In the genomic region with DNA sequence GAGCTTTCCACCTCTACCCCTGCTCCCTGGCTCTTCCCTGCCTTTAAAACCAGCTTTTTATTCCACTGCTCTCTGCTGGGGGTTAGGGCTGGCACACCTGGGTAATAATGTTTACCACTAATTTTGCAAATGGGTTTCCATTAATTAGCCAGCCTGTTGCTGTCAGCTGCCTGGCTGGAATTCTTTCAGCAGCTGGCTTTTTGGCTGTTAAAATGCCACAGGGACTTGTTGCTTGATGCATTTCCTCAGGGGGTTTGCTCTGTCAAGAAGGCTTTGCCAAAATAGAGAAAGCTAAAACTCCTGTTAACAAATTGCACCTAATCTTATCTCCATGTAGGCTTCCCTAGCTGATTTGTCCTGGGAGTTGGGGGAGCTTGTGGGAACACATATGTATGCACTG, we compare ENCODE assay signal across 15 cellular contexts.
DNase-seq lines count a peak whose midpoint lies in the region; ATAC-seq lines count a peak whose summit lies in the region.
"Had no signal": no experiment of that assay in that cellular context is flagged by ENCODE, and none has a peak within 500 bp of the region (broad histone marks: within the 10 kb centered on the region; RNA-seq: fewer than 3 reads in every experiment).

No MANE protein-coding gene starts in this region.

- no peaks in the 10 kb centered on the region for H4K20me1 ChIP-seq in BLaER1

- H3K4me2 ChIP-seq in BLaER1, result 0 out of 2 replicates have a peak overlapping the region, but pooled peaks have one; percentile 5

- peaks cover 7% of the 10 kb centered on the region; the same call in 1 of the 2 replicates for H3K4me1 ChIP-seq in BLaER1

- H3K9ac ChIP-seq in BLaER1, result no peak overlapping the region

- 0 out of 2 replicates have a peak, but pooled peaks cover 5% of the 10 kb centered on the region for H3K9me3 ChIP-seq in BLaER1

- peak; percentile 91 for DNase-seq in NCI-H1105 (lab: John Stamatoyannopoulos, UW)
- DNase-seq in NCI-H2081 (lab: John Stamatoyannopoulos, UW), result peak; percentile 76 to 93
- peak; percentile 77 for DNase-seq in NCI-H748 treated with DMSO at 0.1 percent for 48 hours (lab: John Stamatoyannopoulos, UW)
- no peak for DNase-seq in NCI-H128 (lab: John Stamatoyannopoulos, UW; ENCODE audit: unreplicated experiment)
- DNase-seq: CD4-positive, CD25-positive, alpha-beta regulatory T cell; NCI-H2029; NCI-H82; PC-3; RPMI8226; SIG-M5; T1000 had no signal

- H3K27ac ChIP-seq in BLaER1, result no peak overlapping the region

- no peak for ATAC-seq in GM21360 (IDR thresholded peaks at IDR 0.05; ENCODE audit: unreplicated experiment)
- ATAC-seq in GM18873 (IDR thresholded peaks at IDR 0.05; ENCODE audit: low FRiP score, unreplicated experiment), result no peak
- ATAC-seq in HG03025 (IDR thresholded peaks at IDR 0.05; ENCODE audit: low FRiP score, unreplicated experiment), result no peak
- ATAC-seq: PC-3 had no signal

- H3K27me3 ChIP-seq in BLaER1, result no peaks in the 10 kb centered on the region

- H3K4me3 ChIP-seq in BLaER1, result no peak overlapping the region

- no peaks in the 10 kb centered on the region for H3K36me3 ChIP-seq in BLaER1
